In the genomic region with DNA sequence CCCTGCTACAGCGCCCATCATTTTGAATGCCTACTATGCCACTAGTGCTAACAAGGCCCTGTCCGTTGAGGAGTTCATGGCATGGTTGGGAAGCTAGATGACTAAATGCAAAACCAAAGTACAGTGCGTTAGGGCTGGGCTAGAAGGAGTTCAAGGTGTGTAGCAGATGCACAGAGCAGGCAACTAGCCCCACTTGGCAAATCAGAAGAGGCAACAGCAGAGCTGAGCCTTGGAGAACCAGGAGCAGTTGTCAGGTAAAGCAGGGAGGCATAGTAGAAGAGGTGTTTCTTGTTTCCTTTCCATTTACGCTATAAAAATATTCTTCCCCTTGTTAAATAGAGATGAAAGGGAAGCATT, we compare ENCODE assay signal across 12 cellular contexts.
A peak's percentile ranks its signal among the peaks of the same experiment; 100 is the strongest.
DNase-seq lines count a peak whose midpoint lies in the region; ATAC-seq and TF ChIP-seq lines count a peak whose summit lies in the region.
"Had no signal": no experiment of that assay in that cellular context is flagged by ENCODE, and none has a peak within 500 bp of the region (broad histone marks: within the 10 kb centered on the region; RNA-seq: fewer than 3 reads in every experiment).

No MANE protein-coding gene starts in this region.

- ATAC-seq in GM21526 (IDR thresholded peaks at IDR 0.05; ENCODE audit: low FRiP score, unreplicated experiment) = peak; percentile 9
- no peak for ATAC-seq in GM21717 (IDR thresholded peaks at IDR 0.05; ENCODE audit: unreplicated experiment)
- ATAC-seq in GM18873 (IDR thresholded peaks at IDR 0.05; ENCODE audit: low FRiP score, unreplicated experiment) = no peak
- ATAC-seq in HG03457 (IDR thresholded peaks at IDR 0.05; ENCODE audit: unreplicated experiment) = no peak

- H3K4me1 ChIP-seq in BLaER1 treated with 17β-estradiol and CSF1 and Interleukin-3, amounts not matched to agents 10 nM and 100 nM = peaks cover 0 to 56% (median 23%) of the 10 kb centered on the region in 10 experiments; a peak in 13 of 20 replicates
- peaks cover 35% of the 10 kb centered on the region for H3K4me1 ChIP-seq in adipocyte (ENCODE audit: control insufficient read depth, insufficient read depth, low read length)
- peaks cover 30% of the 10 kb centered on the region for H3K4me1 ChIP-seq in osteoblast (ENCODE audit: insufficient read depth, low read length)

- peak overlapping the region in 5 of 11 experiments; percentile 50 to 79 (median 74); a peak in 10 of 22 replicates for H3K27ac ChIP-seq in BLaER1 treated with 17β-estradiol and CSF1 and Interleukin-3, amounts not matched to agents 10 nM and 100 nM
- H3K27ac ChIP-seq in osteoblast (ENCODE audit: low read depth, low read length) = peak overlapping the region; percentile 96
- H3K27ac ChIP-seq: dorsolateral prefrontal cortex, neutrophil had no signal

- H4K20me1 ChIP-seq in BLaER1 treated with 17β-estradiol and CSF1 and Interleukin-3, amounts not matched to agents 10 nM and 100 nM = no peaks in the 10 kb centered on the region
- H4K20me1 ChIP-seq in osteoblast (ENCODE audit: insufficient read depth, low read length) = no peaks in the 10 kb centered on the region

- peak overlapping the region in 2 of 11 experiments; percentile 47 to 58; a peak in 3 of 22 replicates for H3K9ac ChIP-seq in BLaER1 treated with 17β-estradiol and CSF1 and Interleukin-3, amounts not matched to agents 10 nM and 100 nM
- H3K9ac ChIP-seq in adipocyte (ENCODE audit: low read length) = no peak overlapping the region

- H2AFZ ChIP-seq in osteoblast (ENCODE audit: low read length) = no peak overlapping the region

- H3K27me3 ChIP-seq in BLaER1 treated with 17β-estradiol and CSF1 and Interleukin-3, amounts not matched to agents 10 nM and 100 nM = no peaks in the 10 kb centered on the region
- H3K27me3 ChIP-seq in adipocyte (replicated peaks; ENCODE audit: control insufficient read depth, insufficient read depth, low read length) = no peaks in the 10 kb centered on the region
- no peaks in the 10 kb centered on the region for H3K27me3 ChIP-seq in osteoblast (ENCODE audit: insufficient read depth, low read length)
- H3K27me3 ChIP-seq: dorsolateral prefrontal cortex had no signal

- no peaks in the 10 kb centered on the region for H3K9me3 ChIP-seq in BLaER1 treated with 17β-estradiol and CSF1 and Interleukin-3, amounts not matched to agents 10 nM and 100 nM (replicated peaks in 1 of 11)
- no peaks in the 10 kb centered on the region for H3K9me3 ChIP-seq in adipocyte (ENCODE audit: control insufficient read depth, low read length)
- no peaks in the 10 kb centered on the region for H3K9me3 ChIP-seq in osteoblast (ENCODE audit: low read depth, low read length)
- H3K9me3 ChIP-seq: neutrophil had no signal

- H3K4me3 ChIP-seq in BLaER1 treated with 17β-estradiol and CSF1 and Interleukin-3, amounts not matched to agents 10 nM and 100 nM = no peak overlapping the region
- H3K4me3 ChIP-seq in adipocyte (ENCODE audit: low read length) (peak overlapping the region; percentile 4), osteoblast (ENCODE audit: insufficient read depth, low read length) (no peak overlapping the region)
- H3K4me3 ChIP-seq: dorsolateral prefrontal cortex had no signal

- no peak for TF ChIP-seq CTCF in osteoblast (IDR thresholded peaks at IDR 0.05; ENCODE audit: extremely low read depth, low read depth, low read length)

- DNase-seq in adipocyte (ENCODE audit: low read depth) (no peak), osteoblast (ENCODE audit: insufficient read length, low spot score, missing footprints) (no peak), MV-4-11 (lab: John Stamatoyannopoulos, UW) (no peak)
- DNase-seq: dorsolateral prefrontal cortex, GF-D8, NCI-H446 treated with DMSO at 0.1 percent for 48 hours had no signal

- no peaks in the 10 kb centered on the region for H3K36me3 ChIP-seq in BLaER1 treated with 17β-estradiol and CSF1 and Interleukin-3, amounts not matched to agents 10 nM and 100 nM
- no peaks in the 10 kb centered on the region for H3K36me3 ChIP-seq in adipocyte (ENCODE audit: control insufficient read depth, insufficient read depth, low read length, severe bottlenecking)
- H3K36me3 ChIP-seq in osteoblast (ENCODE audit: insufficient read depth, low read length) = no peaks in the 10 kb centered on the region
- H3K36me3 ChIP-seq: neutrophil had no signal

- no peaks in the 10 kb centered on the region for H3K79me2 ChIP-seq in osteoblast (ENCODE audit: insufficient read depth, low read length)

- peak overlapping the region in 6 of 11 experiments; percentile 11 to 70 (median 62); a peak in 10 of 22 replicates for H3K4me2 ChIP-seq in BLaER1 treated with 17β-estradiol and CSF1 and Interleukin-3, amounts not matched to agents 10 nM and 100 nM
- peak overlapping the region; percentile 51 for H3K4me2 ChIP-seq in osteoblast (ENCODE audit: insufficient read depth, low read length)
